19 cellular contexts compared by ENCODE assay signal in genomic region chr4:84931274-84931673, GRCh38. TPM values are rescaled to one million over a fixed set of nuclear protein-coding genes. Genes with fewer than 3 reads are reported as not detected.
DNase-seq lines count a peak whose midpoint lies in the region; ATAC-seq and TF ChIP-seq lines count a peak whose summit lies in the region.
"Had no signal": no experiment of that assay in that cellular context is flagged by ENCODE, and none has a peak within 500 bp of the region (broad histone marks: within the 10 kb centered on the region; RNA-seq: fewer than 3 reads in every experiment).

No MANE protein-coding gene starts in this region.

- ATAC-seq in left cardiac atrium (no peak), GM19463 (IDR thresholded peaks at IDR 0.05; ENCODE audit: unreplicated experiment) (no peak), HG03442 (IDR thresholded peaks at IDR 0.05; ENCODE audit: unreplicated experiment) (no peak)
- ATAC-seq: A549, HepG2 had no signal

- H3K27me3 ChIP-seq in cardiac muscle cell (no peaks in the 10 kb centered on the region), smooth muscle cell (ENCODE audit: low read depth) (no peaks in the 10 kb centered on the region)

- H3K4me1 Mint-ChIP-seq in nephron progenitor cell (no peaks in the 10 kb centered on the region), HFFc6 (ENCODE audit: low read depth) (peaks cover 28% of the 10 kb centered on the region)

- H3K27ac Mint-ChIP-seq in nephron progenitor cell (peak overlapping the region; percentile 61), HFFc6 (no peak overlapping the region)
- H3K27ac Mint-ChIP-seq: CD4-positive, alpha-beta T cell; IgD-negative memory B cell had no signal

- H3K36me3 Mint-ChIP-seq in nephron progenitor cell (ENCODE audit: low read depth) = peaks cover 47% of the 10 kb centered on the region
- H3K36me3 Mint-ChIP-seq in HFFc6 (ENCODE audit: low read depth) = peaks cover 43% of the 10 kb centered on the region

- H3K9me3 Mint-ChIP-seq in nephron progenitor cell (no peaks in the 10 kb centered on the region), HFFc6 (no peaks in the 10 kb centered on the region)

- no peak overlapping the region for H3K9ac ChIP-seq in smooth muscle cell (ENCODE audit: low read depth)

- H3K9me3 ChIP-seq in cardiac muscle cell (ENCODE audit: low read depth) (no peaks in the 10 kb centered on the region), smooth muscle cell (replicated peaks; ENCODE audit: low read depth) (no peaks in the 10 kb centered on the region)
- H3K9me3 ChIP-seq: A549, Caco-2, HAP-1 had no signal

- DNase-seq in cardiac muscle cell (ENCODE audit: low read depth in 1 of 2, low spot score in 1 of 2) (no peak), left cardiac atrium (no peak), nephron progenitor cell (no peak), smooth muscle cell (lab: John Stamatoyannopoulos, UW; ENCODE audit: unreplicated experiment) (no peak), HFFc6 (no peak)
- DNase-seq: AML-193; Caco-2; CD4-positive, alpha-beta T cell; DMS79 treated with DMSO at 0.1 percent for 48 hours; GF-D8; KBM-7 had no signal

- intact Hi-C loops in left cardiac atrium (cut with DNase I) = no loop called here

- peaks cover 9% of the 10 kb centered on the region for H3K36me3 ChIP-seq in cardiac muscle cell
- peaks cover 13% of the 10 kb centered on the region for H3K36me3 ChIP-seq in smooth muscle cell (ENCODE audit: low read depth)

- TF ChIP-seq CTCF in cardiac muscle cell (IDR thresholded peaks at IDR 0.05; ENCODE audit: low read depth, low read length) = no peak
- TF ChIP-seq CTCF in nephron progenitor cell (IDR thresholded peaks at IDR 0.05) = no peak
- TF ChIP-seq CTCF in smooth muscle cell (IDR thresholded peaks at IDR 0.05; ENCODE audit: borderline replicate concordance, insufficient read depth, poor library complexity, severe bottlenecking) = no peak
- TF ChIP-seq CTCF in HFFc6 (IDR thresholded peaks at IDR 0.05) = no peak

- H3K79me2 ChIP-seq in smooth muscle cell (ENCODE audit: low read depth) = peaks cover 84% of the 10 kb centered on the region

- no peak overlapping the region for H3K4me2 ChIP-seq in smooth muscle cell
- H3K4me2 ChIP-seq: A549 had no signal

- no peaks in the 10 kb centered on the region for H3F3A ChIP-seq in smooth muscle cell (ENCODE audit: low read depth)

- H3K27me3 Mint-ChIP-seq in nephron progenitor cell (ENCODE audit: low read depth, poor library complexity) (no peaks in the 10 kb centered on the region), HFFc6 (ENCODE audit: insufficient read depth) (no peaks in the 10 kb centered on the region)
- H3K27me3 Mint-ChIP-seq: CD4-positive, alpha-beta T cell; IgD-negative memory B cell had no signal

- H3K4me3 ChIP-seq in cardiac muscle cell = no peak overlapping the region
- H3K4me3 ChIP-seq in smooth muscle cell = no peak overlapping the region
- H3K4me3 ChIP-seq: A549, HAP-1 had no signal

- no peak overlapping the region for H2AFZ ChIP-seq in smooth muscle cell (ENCODE audit: low read depth)

- H3K27ac ChIP-seq in cardiac muscle cell = peak overlapping the region; percentile 20
- peak overlapping the region; percentile 20 for H3K27ac ChIP-seq in smooth muscle cell (ENCODE audit: low read depth)
- H3K27ac ChIP-seq: 22Rv1, A549, C4-2B had no signal

- H3K4me1 ChIP-seq in cardiac muscle cell (ENCODE audit: low read depth) (peaks cover 5% of the 10 kb centered on the region), smooth muscle cell (ENCODE audit: low read depth) (peaks cover 32% of the 10 kb centered on the region)
- H3K4me1 ChIP-seq: A549, Caco-2 had no signal

- peaks cover 50% of the 10 kb centered on the region for H4K20me1 ChIP-seq in smooth muscle cell (ENCODE audit: low read depth)

- H3K4me3 Mint-ChIP-seq in nephron progenitor cell (no peak overlapping the region), HFFc6 (no peak overlapping the region)
- H3K4me3 Mint-ChIP-seq: CD4-positive, alpha-beta T cell; IgD-negative memory B cell had no signal

- WGBS in smooth muscle cell (ENCODE audit: low lambda C conversion rate) = 99% methylated on average over 2 of the region's 2 CpGs

RNA-seq across cellular contexts. Expression of gene WDFY3, which starts 35.2 kb away (rescaled TPM):
- total RNA-seq in cardiac muscle cell = 37.3 and 59.0 TPM in 2 replicates
- 9.6 and 15.4 TPM in 2 replicates for polyA plus RNA-seq in cardiac muscle cell
- total RNA-seq in left cardiac atrium = 10 to 100 TPM; 45.5 to 47.8 TPM
- 51.7 and 63.9 TPM in 2 replicates for total RNA-seq in smooth muscle cell
- polyA plus RNA-seq in smooth muscle cell = 4.0 and 10.2 TPM in 2 replicates
- 10 to 100 TPM; 39.1 to 52.6 (median 48.3) TPM for total RNA-seq in HFFc6 (2021; fragmentation: NEBNext Ultra II Directional; extraction: Animal tissue kit (Norgen Biotek cat#: 25700))
- polyA plus RNA-seq: IgD-negative memory B cell had no signal
